Comparison of ENCODE assay signal across 21 cellular contexts in genomic region chr11:68653486-68654430, GRCh38. TPM values are rescaled to one million over a fixed set of nuclear protein-coding genes. Genes with fewer than 3 reads are reported as not detected.
"Had no signal": no experiment of that assay in that cellular context is flagged by ENCODE, and none has a peak within 500 bp of the region (broad histone marks: within the 10 kb centered on the region; RNA-seq: fewer than 3 reads in every experiment).

No MANE protein-coding gene starts in this region.

- ATAC-seq: SK-N-SH treated with all-trans-retinoic acid at 6 μM for 48 hours had no signal

- H3K27ac ChIP-seq: HL-60, SJCRH30 had no signal

- FAIRE-seq: RCC 7860 had no signal

- DNase-seq: Karpas-422, KBM-7, MG63, NCI-H1092, NCI-H1436, NCI-H187, NCI-H2029, NCI-H2081 treated with DMSO at 0.1 percent for 48 hours, NCI-H2171, NCI-H226, NCI-H446, NCI-H510A, NCI-H524 treated with DMSO at 0.1 percent for 48 hours, NCI-H69, NCI-H774, RPMI8226, SHP77 treated with DMSO at 0.1 percent for 48 hours, SJCRH30 had no signal

- H3K4me3 ChIP-seq: MG63, SJCRH30 had no signal

RNA-seq across cellular contexts. Expression of gene GAL, which starts 30.6 kb away (rescaled TPM):
- total RNA-seq: SJCRH30 had no signal
